Comparison of ENCODE assay signal across 21 cellular contexts in genomic region chr10:13559124-13559700, GRCh38.
"Had no signal": no experiment of that assay in that cellular context is flagged by ENCODE, and none has a peak within 500 bp of the region (broad histone marks: within the 10 kb centered on the region; RNA-seq: fewer than 3 reads in every experiment).

No MANE protein-coding gene starts in this region.

- H3K36me3 Mint-ChIP-seq: activated naive CD4-positive, alpha-beta T cell treated with anti-CD3 and anti-CD28 coated beads, Interleukin-2, amount 50 U/mL, for 24 hours had no signal

- H3K27ac Mint-ChIP-seq: activated naive CD4-positive, alpha-beta T cell treated with anti-CD3 and anti-CD28 coated beads, Interleukin-2, amount 50 U/mL, for 24 hours; activated naive CD8-positive, alpha-beta T cell treated with anti-CD3 and anti-CD28 coated beads, Interleukin-2, amount 50 U/mL, for 24 hours; nephron had no signal

- H3K4me3 Mint-ChIP-seq: activated naive CD4-positive, alpha-beta T cell treated with anti-CD3 and anti-CD28 coated beads, Interleukin-2, amount 50 U/mL, for 24 hours; activated naive CD8-positive, alpha-beta T cell treated with anti-CD3 and anti-CD28 coated beads, Interleukin-2, amount 50 U/mL, for 24 hours; nephron had no signal

- H3K27me3 ChIP-seq: colonic mucosa, gastroesophageal sphincter, hepatocyte, right lobe of liver, transverse colon had no signal

- H3K36me3 ChIP-seq: colonic mucosa, gastroesophageal sphincter, right lobe of liver, transverse colon had no signal

- ATAC-seq: activated naive CD8-positive, alpha-beta T cell treated with anti-CD3 and anti-CD28 coated beads, Interleukin-2, amount 50 U/mL, for 24 hours; gastroesophageal sphincter; left cardiac atrium; left ventricle myocardium superior; right lobe of liver had no signal

- H3K4me3 ChIP-seq: colonic mucosa, gastroesophageal sphincter, hepatocyte, right lobe of liver, transverse colon had no signal

- DNase-seq: activated CD4-positive, alpha-beta T cell treated with anti-CD3 and anti-CD28 coated beads for 48 hours; activated CD4-positive, alpha-beta T cell treated with anti-CD3 and anti-CD28 coated beads, Interleukin-2, amount 50 U/mL, for 48 hours; activated CD8-positive, alpha-beta memory T cell treated with anti-CD3 and anti-CD28 coated beads, Interleukin-2, amount 50 U/mL, for 4 hours; activated gamma-delta T cell treated with Interleukin-2 at 50 U/mL for 16 hours; activated naive CD8-positive, alpha-beta T cell treated with anti-CD3 and anti-CD28 coated beads, Interleukin-2, amount 50 U/mL, for 24 hours; activated T-cell treated with anti-CD3 and anti-CD28 coated beads, Interleukin-2, amount 50 U/mL, for 1 hour; amygdala; colonic mucosa; effector memory CD4-positive, alpha-beta T cell; islet precursor cell; left cardiac atrium; left ventricle myocardium superior; right lobe of liver; stimulated activated CD4-positive, alpha-beta T cell treated with anti-CD3 and anti-CD28 coated beads, Interleukin-2, amount 100 ng/mL, for 48 hours; stimulated activated naive CD4-positive, alpha-beta T cell treated with Interleukin-2 at 50 U/mL for 16 hours; transverse colon had no signal

- H3K9me3 Mint-ChIP-seq: activated naive CD8-positive, alpha-beta T cell treated with anti-CD3 and anti-CD28 coated beads, Interleukin-2, amount 50 U/mL, for 24 hours had no signal

- H3K9me3 ChIP-seq: colonic mucosa, gastroesophageal sphincter, right lobe of liver, transverse colon had no signal

- H3K27ac ChIP-seq: colonic mucosa, gastroesophageal sphincter, hepatocyte, right lobe of liver, transverse colon, VCaP had no signal
